1 cellular context compared by ENCODE assay signal in the genomic region with DNA sequence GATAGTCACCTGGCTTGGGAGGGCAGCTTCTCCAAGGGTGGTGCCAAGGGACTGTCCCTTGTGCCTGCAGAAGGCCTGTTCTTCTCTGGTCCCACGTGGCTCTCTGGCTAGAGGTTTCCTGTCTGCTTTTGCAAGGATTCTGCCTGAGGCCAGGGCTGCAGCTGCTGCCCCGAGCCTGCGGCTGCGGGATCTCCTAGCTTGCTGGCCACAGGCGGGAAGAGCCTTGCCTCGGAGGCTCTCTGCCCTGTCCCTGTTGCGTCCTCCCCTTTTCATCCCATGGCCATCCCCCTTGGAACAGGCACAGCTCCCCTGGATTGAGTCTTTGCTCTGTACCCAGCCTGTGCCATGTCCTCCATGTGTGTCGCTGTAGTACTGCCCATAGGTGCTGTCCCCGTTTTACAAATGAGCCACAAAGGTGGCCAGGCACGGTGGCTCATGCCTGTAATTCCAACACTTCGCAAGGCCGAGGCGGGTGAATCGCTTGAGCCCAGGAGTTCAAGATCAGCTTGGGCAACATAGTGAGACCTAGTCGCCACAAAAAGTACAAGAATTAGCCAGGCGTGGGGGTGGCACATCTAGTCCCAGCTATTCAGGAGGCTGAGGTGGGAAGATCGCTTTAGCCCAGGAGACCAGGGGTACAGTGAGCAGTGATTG.
TF ChIP-seq lines count a peak whose summit lies in the region.

No MANE protein-coding gene starts in this region.

TF ChIP-seq in H1, 55 proteins besides CTCF, POLR2A, EP300 and RAD21:
- TF ChIP-seq CHD2 (IDR thresholded peaks at IDR 0.05; ENCODE audit: low read length) (no peak), POLR2AphosphoS5 (IDR thresholded peaks at IDR 0.05; ENCODE audit: low read depth, low read length) (peak; percentile 35; the same call in 1 of the 2 replicates)
